ENCODE assay signal across 12 cellular contexts in the genomic region with DNA sequence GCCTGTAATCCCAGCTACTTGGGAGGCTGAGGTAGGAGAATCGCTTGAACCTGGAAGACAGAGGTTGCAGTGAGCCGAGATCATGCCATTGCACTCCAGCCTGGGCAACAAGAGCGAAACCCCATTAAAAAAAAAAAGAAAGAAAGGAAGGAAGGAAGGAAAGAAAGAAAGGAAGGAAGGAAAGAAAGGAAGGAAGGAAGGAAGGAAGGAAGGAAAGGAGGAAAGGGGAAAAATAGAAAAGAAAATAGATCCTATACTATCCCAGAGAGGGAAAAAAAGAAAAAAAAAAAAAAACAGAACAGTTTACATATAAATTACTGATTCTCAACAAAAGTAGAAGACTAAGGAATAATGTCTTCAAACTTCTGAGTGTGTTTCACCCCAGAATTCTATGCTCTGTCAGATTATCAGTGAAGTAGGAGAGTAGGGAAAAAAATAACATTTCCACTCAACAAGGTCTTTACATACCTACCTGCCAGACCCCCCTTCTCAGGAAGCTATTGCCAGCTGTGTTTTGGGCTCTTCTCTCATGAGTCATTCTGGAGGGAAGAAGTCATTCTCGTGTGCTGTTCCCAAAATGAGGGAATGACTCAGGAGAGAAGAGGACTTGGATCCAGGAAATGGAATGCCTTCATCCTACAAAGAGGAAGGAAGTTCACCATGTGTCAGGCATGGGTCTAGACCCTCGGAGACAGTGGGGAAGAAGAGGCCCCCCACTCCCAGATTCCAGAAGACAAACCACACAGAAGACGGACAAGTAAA. TPM values are rescaled to one million over a fixed set of nuclear protein-coding genes. Genes with fewer than 3 reads are reported as not detected.
DNase-seq lines count a peak whose midpoint lies in the region; ATAC-seq, FAIRE-seq and TF ChIP-seq lines count a peak whose summit lies in the region.
"Had no signal": no experiment of that assay in that cellular context is flagged by ENCODE, and none has a peak within 500 bp of the region (broad histone marks: within the 10 kb centered on the region; RNA-seq: fewer than 3 reads in every experiment).

No MANE protein-coding gene starts in this region.

- H3K4me2 ChIP-seq in HepG2 (ENCODE audit: low read depth, low read length) = no peak overlapping the region

- TF ChIP-seq CTCF in HepG2 (CRISPR knock-in tag; IDR thresholded peaks at IDR 0.05) (no peak), right lobe of liver (IDR thresholded peaks at IDR 0.05) (no peak), fibroblast of the aortic adventitia (IDR thresholded peaks at IDR 0.05; ENCODE audit: insufficient read depth, low read length) (no peak)

- no peak for TF ChIP-seq EP300 in HepG2 (IDR thresholded peaks at IDR 0.05; ENCODE audit: low read depth in 2 of 2, low read length in 2 of 2)
- TF ChIP-seq EP300 in HepG2 (CRISPR knock-in tag; IDR thresholded peaks at IDR 0.05; ENCODE audit: borderline replicate concordance) = no peak

- H3K9me3 ChIP-seq in HepG2 (ENCODE audit: low read length) = no peaks in the 10 kb centered on the region
- H3K9me3 ChIP-seq in right lobe of liver = no peaks in the 10 kb centered on the region
- H3K9me3 ChIP-seq: heart left ventricle had no signal

- no peak overlapping the region for H3K9ac ChIP-seq in HepG2 (ENCODE audit: insufficient read depth, low read depth, low read length)

- no peak overlapping the region for H3K27ac ChIP-seq in HepG2 (ENCODE audit: extremely low read length, insufficient read depth, low read length)
- no peak overlapping the region for H3K27ac ChIP-seq in right lobe of liver
- H3K27ac ChIP-seq: heart left ventricle had no signal

- H3K4me1 ChIP-seq in HepG2 (ENCODE audit: insufficient read depth, low read length) = peaks cover 33% of the 10 kb centered on the region
- H3K4me1 ChIP-seq in right lobe of liver = no peaks in the 10 kb centered on the region

- 62% methylated on average over 6 of the region's 6 CpGs for WGBS in HepG2 (ENCODE audit: low lambda C conversion rate)
- WGBS in right lobe of liver (ENCODE audit: insufficient coverage, low coverage, low lambda C conversion rate, missing lambda C conversion rate) = 77% methylated on average over 6 of the region's 6 CpGs

- DNase-seq in HepG2 (ENCODE audit: low spot score) (peak; percentile 76), right lobe of liver (no peak), fibroblast of the aortic adventitia (ENCODE audit: low read depth) (peak; percentile 79), stromal cell of bone marrow (ENCODE audit: low read depth) (peak; percentile 65), germinal center (ENCODE audit: low spot score) (no peak), posterior vena cava (ENCODE audit: low spot score) (no peak)
- DNase-seq: amygdala, heart left ventricle, NCI-H345, nephron progenitor cell had no signal

- H3K79me2 ChIP-seq in HepG2 (ENCODE audit: insufficient read depth, low read length) = no peaks in the 10 kb centered on the region

- H3K36me3 ChIP-seq in HepG2 (replicated peaks in 1 of 2; ENCODE audit: control insufficient read depth in 1 of 2, insufficient read depth in 2 of 2, low read length in 2 of 2) (no peaks in the 10 kb centered on the region), right lobe of liver (no peaks in the 10 kb centered on the region)

- no peak for ATAC-seq in HepG2
- no peak for ATAC-seq in right lobe of liver
- ATAC-seq in SK-N-SH treated with all-trans-retinoic acid at 6 μM for 48 hours = peak; percentile 55; the same call in 2 of the 3 replicates
- ATAC-seq in GM18870 (IDR thresholded peaks at IDR 0.05; ENCODE audit: unreplicated experiment) = no peak

- POLR2A ChIA-PET in HepG2 (lab: Yijun Ruan, JAX) = no interaction called here

- no peak for FAIRE-seq in HepG2 (lab: Jason Lieb, UNC)

- H3K27me3 ChIP-seq in HepG2 (ENCODE audit: control insufficient read depth in 1 of 2, insufficient read depth in 2 of 2, low read length in 2 of 2) = no peaks in the 10 kb centered on the region
- no peaks in the 10 kb centered on the region for H3K27me3 ChIP-seq in right lobe of liver
- H3K27me3 ChIP-seq: heart left ventricle had no signal

- BruUV-seq in HepG2 (replicated peaks; lab: Mats Ljungman, UMichigan) = no TSS peak

- no peak overlapping the region for H3K4me3 ChIP-seq in HepG2 (replicated peaks in 1 of 3; ENCODE audit: insufficient read depth in 1 of 3, low read depth in 2 of 3, low read length in 3 of 3)
- no peak overlapping the region for H3K4me3 ChIP-seq in right lobe of liver
- no peak overlapping the region for H3K4me3 ChIP-seq in fibroblast of the aortic adventitia (ENCODE audit: low read depth, low read length)
- H3K4me3 ChIP-seq: heart left ventricle had no signal

- H4K20me1 ChIP-seq in HepG2 (ENCODE audit: insufficient read depth, low read length) = no peaks in the 10 kb centered on the region

- CTCF ChIA-PET in HepG2 (lab: Yijun Ruan, JAX; ENCODE audit: low intra/inter-chr PET ratio, low total read pairs) = no interaction called here

- TF ChIP-seq POLR2A in HepG2 (IDR thresholded peaks at IDR 0.05; ENCODE audit: insufficient read depth in 1 of 2, low read depth in 2 of 2, low read length in 2 of 2) (no peak), right lobe of liver (IDR thresholded peaks at IDR 0.05) (no peak)

- no peak overlapping the region for H2AFZ ChIP-seq in HepG2 (ENCODE audit: low read length)

- in situ Hi-C loops in HepG2 (cut with HindIII; ENCODE audit: extremely low pct_ligation_motif_present, low pct_unique_long_range_greater_than_20kb) = no loop called here

- no peak for TF ChIP-seq RAD21 in HepG2 (CRISPR knock-in tag; IDR thresholded peaks at IDR 0.05)

- intact Hi-C loops in HepG2 (cut with micrococcal nuclease; ENCODE audit: unreplicated experiment) (no loop called here), right lobe of liver (cut with DNase I) (no loop called here), posterior vena cava (cut with DNase I) (loop anchor here in 1 of 2 donors (5.0 kb wide), 1 partner anchor 1199 kb away; no protein-coding TSS in a partner anchor)

TF ChIP-seq in HepG2, 621 proteins besides CTCF, POLR2A, EP300 and RAD21 (continues in another document):
- peak; percentile 52; the same call in 1 of the 2 replicates for TF ChIP-seq ELF3 (CRISPR knock-in tag; IDR thresholded peaks at IDR 0.05)
- no peak for TF ChIP-seq ATF7 (IDR thresholded peaks at IDR 0.05)
- no peak for TF ChIP-seq ATF7 (CRISPR knock-in tag; IDR thresholded peaks at IDR 0.05)
- TF ChIP-seq ETV5 (CRISPR knock-in tag; IDR thresholded peaks at IDR 0.05; ENCODE audit: borderline replicate concordance) = peak; percentile 48; the same call in 1 of the 2 replicates

TF ChIP-seq in SK-N-SH treated with all-trans-retinoic acid at 6 μM for 48 hours, 23 proteins besides CTCF, POLR2A, EP300 and RAD21:
- TF ChIP-seq ESRRG (CRISPR knock-in tag; IDR thresholded peaks at IDR 0.05) (no peak), ZNF8 (CRISPR knock-in tag; IDR thresholded peaks at IDR 0.05) (no peak), ARNTL (CRISPR knock-in tag; IDR thresholded peaks at IDR 0.05; ENCODE audit: borderline replicate concordance, low read depth) (no peak), OSR1 (CRISPR knock-in tag; IDR thresholded peaks at IDR 0.05) (no peak)

RNA-seq across cellular contexts. Expression of gene RGS10, which starts 20.9 kb away (rescaled TPM):
- total RNA-seq in HepG2 (2016; rRNA removed; fragmentation: Illumina TruSeq; extraction: Trizol) (1.1 and 1.7 TPM in 2 replicates), right lobe of liver (1 to 10 TPM in 5 of 6 experiments, under 1 TPM in 1; 0.95 to 5.2 (median 3.7) TPM), fibroblast of the aortic adventitia (ENCODE audit: low replicate concordance) (42.0 and 42.4 TPM in 2 replicates), posterior vena cava (10 to 100 TPM; 13.5 to 21.0 TPM)
- total RNA-seq in HepG2 (2016; cell fraction: cytosol; rRNA removed; fragmentation: Illumina TruSeq; extraction: Trizol; ENCODE audit: low read depth) = 2.3 and 4.0 TPM in 2 replicates
- 1.3 and 2.0 TPM in 2 replicates for total RNA-seq in HepG2 (2016; cell fraction: insoluble cytoplasmic fraction; rRNA removed; fragmentation: Illumina TruSeq; extraction: Trizol)
- 2.3 and 2.4 TPM in 2 replicates for total RNA-seq in HepG2 (2016; cell fraction: membrane; rRNA removed; fragmentation: Illumina TruSeq; extraction: Trizol)
- total RNA-seq in HepG2 (2016; cell fraction: nucleus; rRNA removed; fragmentation: Illumina TruSeq; extraction: Trizol) = 0.78 and 1.1 TPM in 2 replicates
- 4.1 and 5.1 TPM in 2 replicates for polyA plus RNA-seq in HepG2 (2011; rRNA removed)
- 2.9 and 4.0 TPM in 2 replicates for polyA plus RNA-seq in HepG2 (2011; cell fraction: cytosol; rRNA removed)
- polyA plus RNA-seq in HepG2 (2011; cell fraction: nucleus; rRNA removed) = 1.2 and 1.3 TPM in 2 replicates
- polyA plus RNA-seq in HepG2 (2012) = 1.4 and 3.1 TPM in 2 replicates
- polyA plus RNA-seq in HepG2 (2016; cell fraction: cytosol; fragmentation: Illumina TruSeq; extraction: Trizol; ENCODE audit: low read depth) = 3.3 and 5.1 TPM in 2 replicates
- polyA plus RNA-seq in HepG2 (2016; cell fraction: insoluble cytoplasmic fraction; fragmentation: Illumina TruSeq; extraction: Trizol; ENCODE audit: low read depth) = 2.4 and 3.6 TPM in 2 replicates
- polyA plus RNA-seq in HepG2 (2016; cell fraction: membrane; fragmentation: Illumina TruSeq; extraction: Trizol; ENCODE audit: low read depth) = 3.3 TPM in 2 replicates
- polyA plus RNA-seq in HepG2 (2016; cell fraction: nucleus; fragmentation: Illumina TruSeq; extraction: Trizol; ENCODE audit: insufficient read depth, low read depth) = 0.67 and 1.8 TPM in 2 replicates
- 1.3 and 2.3 TPM in 2 replicates for polyA minus RNA-seq in HepG2 (2011; rRNA and poly(A)+ RNA removed; ENCODE audit: low replicate concordance)
- polyA minus RNA-seq in HepG2 (2011; cell fraction: cytosol; rRNA and poly(A)+ RNA removed) = 1.3 and 2.1 TPM in 2 replicates
- 0.99 and 1.8 TPM in 2 replicates for polyA minus RNA-seq in HepG2 (2011; cell fraction: nucleus; rRNA and poly(A)+ RNA removed)

Comparison
In these comparisons a context has a peak if more than half of its experiments do, and no peak if none do; other contexts are left out.
1. DNase-seq: peak in HepG2 (single experiment), fibroblast of the aortic adventitia (single experiment) and stromal cell of bone marrow (single experiment); none in right lobe of liver (0 of 3), germinal center (single experiment) and posterior vena cava (single experiment).